Comparison of ENCODE assay signal across 9 cellular contexts in the genomic region with DNA sequence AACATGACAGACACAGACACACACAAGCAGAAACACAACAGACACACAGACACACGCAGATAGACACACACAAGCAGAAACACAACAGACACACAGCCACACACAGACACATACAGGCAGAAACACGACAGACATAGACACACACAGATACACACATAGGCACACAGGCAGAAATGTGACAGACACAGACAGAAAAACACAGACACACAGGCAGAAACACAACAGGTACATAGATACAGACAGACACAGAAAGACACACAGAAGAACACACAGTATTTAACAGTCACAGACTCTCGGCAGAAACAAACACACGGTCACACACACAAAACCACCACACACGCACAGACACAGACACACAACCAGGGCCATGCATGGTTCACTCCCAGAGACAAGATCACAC. TPM values are rescaled to one million over a fixed set of nuclear protein-coding genes. Genes with fewer than 3 reads are reported as not detected.
A peak's percentile ranks its signal among the peaks of the same experiment; 100 is the strongest.
DNase-seq lines count a peak whose midpoint lies in the region; ATAC-seq and TF ChIP-seq lines count a peak whose summit lies in the region.
"Had no signal": no experiment of that assay in that cellular context is flagged by ENCODE, and none has a peak within 500 bp of the region (broad histone marks: within the 10 kb centered on the region; RNA-seq: fewer than 3 reads in every experiment).

No MANE protein-coding gene starts in this region.

- DNase-seq in HAP-1 (ENCODE audit: low spot score in 2 of 2) (no peak), adrenal gland (peak in 1 of 7 donors; percentile 8), left colon (no peak), suprapubic skin (ENCODE audit: low spot score in 2 of 2) (no peak), NAMALWA (ENCODE audit: low spot score) (no peak)
- DNase-seq in effector CD8-positive, alpha-beta T cell (lab: John Stamatoyannopoulos, UW), result no peak
- DNase-seq in stimulated activated CD4-positive, alpha-beta T cell treated with anti-CD3 and anti-CD28 coated beads, Interleukin-4, amount 100 ng/mL, for 1 hour, result no peak

- in situ Hi-C loops in HAP-1 (cut with MboI; ENCODE audit: low sequenced_read_pairs), result no loop called here

- H3K27ac ChIP-seq in adrenal gland, result peak overlapping the region in 3 of 5 donors; percentile 78 to 94 (median 83)
- no peak overlapping the region for H3K27ac ChIP-seq in suprapubic skin
- H3K27ac ChIP-seq: neural progenitor cell had no signal

- H3K27me3 ChIP-seq in HAP-1 (ENCODE audit: low read depth) (no peaks in the 10 kb centered on the region), adrenal gland (no peaks in the 10 kb centered on the region), suprapubic skin (peaks cover 8% of the 10 kb centered on the region)

- no peaks in the 10 kb centered on the region for H3K9me3 ChIP-seq in HAP-1
- H3K9me3 ChIP-seq in adrenal gland (replicated peaks in 1 of 3), result no peaks in the 10 kb centered on the region
- no peaks in the 10 kb centered on the region for H3K9me3 ChIP-seq in suprapubic skin

- TF ChIP-seq POLR2A in adrenal gland (IDR thresholded peaks at IDR 0.05), result no peak
- TF ChIP-seq POLR2A in suprapubic skin (IDR thresholded peaks at IDR 0.05), result no peak

- no peak for TF ChIP-seq EP300 in suprapubic skin (IDR thresholded peaks at IDR 0.05)

- H3K36me3 ChIP-seq in HAP-1 (replicated peaks) (peaks cover under 1% of the 10 kb centered on the region), adrenal gland (replicated peaks in 1 of 2) (no peaks in the 10 kb centered on the region), suprapubic skin (peaks cover 7% of the 10 kb centered on the region)
- H3K36me3 ChIP-seq: neural progenitor cell had no signal

- peak overlapping the region; percentile 46 for H3K4me3 ChIP-seq in HAP-1
- peak overlapping the region in 2 of 4 donors; percentile 62 to 73 for H3K4me3 ChIP-seq in adrenal gland
- peak overlapping the region; percentile 49 for H3K4me3 ChIP-seq in suprapubic skin

- TF ChIP-seq CTCF in adrenal gland (IDR thresholded peaks at IDR 0.05) (no peak), suprapubic skin (IDR thresholded peaks at IDR 0.05) (no peak)

- ATAC-seq in left colon (peak; percentile 24), GM19324 (IDR thresholded peaks at IDR 0.05; ENCODE audit: low FRiP score, unreplicated experiment) (no peak)

- intact Hi-C loops in adrenal gland (cut with DNase I) (no loop called here), left colon (cut with DNase I, micrococcal nuclease) (no loop called here)

- H3K4me1 ChIP-seq in HAP-1 (peaks cover 17% of the 10 kb centered on the region), adrenal gland (replicated peaks in 1 of 2) (peaks cover 42 to 57% of the 10 kb centered on the region in 2 donors), suprapubic skin (peaks cover 53% of the 10 kb centered on the region)

- WGBS in adrenal gland, 4 donors, result 41 to 62% (median 46%) methylated on average over 5 of the region's 5 CpGs
- 29% methylated on average over 5 of the region's 5 CpGs for WGBS in suprapubic skin

RNA-seq across cellular contexts. Expression of gene TBXA2R, which starts 0.9 kb away (rescaled TPM):
- total RNA-seq in adrenal gland (10 to 100 TPM in 7 of 8 donors, 1 to 10 TPM in 1; 8.9 to 25.5 (median 17.2) TPM), left colon (1 to 10 TPM in 1 of 2 donors, under 1 TPM in 1; 0.64 to 1.0 TPM), suprapubic skin (under 1 TPM; 0.32 to 0.85 (median 0.41) TPM)
- polyA plus RNA-seq in adrenal gland, result 1 to 10 TPM; 5.2 to 6.9 (median 6.2) TPM

RNA-seq across cellular contexts. Expression of gene GIPC3, which starts 20.5 kb away (rescaled TPM):
- 1 to 10 TPM; 2.0 to 5.9 (median 3.4) TPM for total RNA-seq in adrenal gland
- 1 to 10 TPM; 1.6 to 4.9 (median 2.6) TPM for polyA plus RNA-seq in adrenal gland
- under 1 TPM; 0.24 to 0.64 TPM for total RNA-seq in left colon
- under 1 TPM; 0.19 to 0.89 (median 0.37) TPM for total RNA-seq in suprapubic skin

RNA-seq across cellular contexts. Expression of gene CACTIN, which starts 20.8 kb away (rescaled TPM):
- total RNA-seq in adrenal gland, result 10 to 100 TPM; 13.3 to 78.4 (median 23.2) TPM
- 10 to 100 TPM in 2 of 3 donors, 1 to 10 TPM in 1; 5.0 to 39.0 (median 21.9) TPM for polyA plus RNA-seq in adrenal gland
- total RNA-seq in left colon, result 10 to 100 TPM; 16.9 to 20.0 TPM
- total RNA-seq in suprapubic skin, result 10 to 100 TPM; 22.6 to 29.9 (median 27.9) TPM

RNA-seq across cellular contexts. Expression of gene HMG20B, which starts 33.0 kb away (rescaled TPM):
- total RNA-seq in adrenal gland, result 100 to 1,000 TPM in 5 of 8 donors, 10 to 100 TPM in 3; 49.3 to 137 (median 105) TPM
- polyA plus RNA-seq in adrenal gland, result 100 to 1,000 TPM in 1 of 3 donors, 10 to 100 TPM in 2; 18.1 to 178 (median 100.0) TPM
- total RNA-seq in left colon, result 10 to 100 TPM; 85.6 to 88.2 TPM
- 100 to 1,000 TPM in 3 of 4 donors, 10 to 100 TPM in 1; 87.9 to 135 (median 118) TPM for total RNA-seq in suprapubic skin

RNA-seq across cellular contexts. Expression of gene MFSD12, which starts 48.4 kb away (rescaled TPM):
- total RNA-seq in adrenal gland (100 to 1,000 TPM in 2 of 8 donors, 10 to 100 TPM in 6; 48.0 to 123 (median 66.9) TPM), left colon (10 to 100 TPM; 31.0 to 41.1 TPM), suprapubic skin (100 to 1,000 TPM in 2 of 4 donors, 10 to 100 TPM in 2; 60.4 to 206 (median 119) TPM)
- polyA plus RNA-seq in adrenal gland, result 10 to 100 TPM; 18.5 to 89.3 (median 48.5) TPM

Comparison
In these comparisons a context has a peak if more than half of its experiments do, and no peak if none do; other contexts are left out.
1. RNA of gene TBXA2R, which starts 0.9 kb away (total RNA-seq): 8.9 to 25.5 TPM in adrenal gland; 0.64 to 1.0 TPM in left colon and 0.32 to 0.85 TPM in suprapubic skin; every median in the first group is over 4 times any median in the second.